ENCODE assay signal across 17 cellular contexts in the genomic region with DNA sequence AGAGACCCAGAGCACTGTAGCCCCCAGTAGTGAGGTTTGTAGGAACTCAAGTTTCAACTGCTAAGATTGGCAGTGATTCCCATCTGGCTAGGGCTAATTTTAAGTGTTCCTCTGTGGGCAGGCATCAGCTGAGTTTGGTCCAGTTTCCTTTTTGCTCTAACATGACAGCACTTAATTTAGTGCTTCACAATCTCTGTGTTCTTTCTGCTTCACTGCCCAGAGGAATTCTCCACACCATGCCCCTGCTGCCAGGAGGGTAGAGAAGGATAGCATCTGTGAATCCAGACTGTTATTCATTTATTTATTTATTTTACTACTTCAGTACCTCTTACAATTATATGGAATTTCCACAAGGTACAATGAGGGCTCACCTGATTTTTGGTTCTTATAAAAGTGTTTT.
DNase-seq lines count a peak whose midpoint lies in the region; ATAC-seq and TF ChIP-seq lines count a peak whose summit lies in the region.
"Had no signal": no experiment of that assay in that cellular context is flagged by ENCODE, and none has a peak within 500 bp of the region (broad histone marks: within the 10 kb centered on the region; RNA-seq: fewer than 3 reads in every experiment).

No MANE protein-coding gene starts in this region.

- H3K9me3 Mint-ChIP-seq in nephron progenitor cell (peaks cover 6% of the 10 kb centered on the region), H9 (peaks cover 2 to 11% of the 10 kb centered on the region in 2 experiments; a peak in 3 of 5 replicates)
- H3K9me3 Mint-ChIP-seq in naive thymus-derived CD4-positive, alpha-beta T cell: peaks cover 0 to 17% (median 4%) of the 10 kb centered on the region in 11 donors

- no peak overlapping the region for H3K18ac ChIP-seq in H9 (ENCODE audit: insufficient read length, low read depth, low read length)

- no peak overlapping the region for H3K4me3 Mint-ChIP-seq in nephron progenitor cell
- no peak overlapping the region for H3K4me3 Mint-ChIP-seq in H9
- H3K4me3 Mint-ChIP-seq in naive thymus-derived CD4-positive, alpha-beta T cell: no peak overlapping the region

- H3K9me3 ChIP-seq in H9 (ENCODE audit: control insufficient read depth, low read depth, low read length): no peaks in the 10 kb centered on the region
- H3K9me3 ChIP-seq in naive thymus-derived CD4-positive, alpha-beta T cell (ENCODE audit: control insufficient read depth in 2 of 3, low read length in 3 of 3): no peaks in the 10 kb centered on the region

- H3K23ac ChIP-seq in H9 (ENCODE audit: insufficient read length, low read depth, low read length): no peak overlapping the region

- no peak for ATAC-seq in HG03025 (IDR thresholded peaks at IDR 0.05; ENCODE audit: low FRiP score, unreplicated experiment)
- no peak for ATAC-seq in naive thymus-derived CD4-positive, alpha-beta T cell
- ATAC-seq: GM12878, PC-3 had no signal

- H4K91ac ChIP-seq in H9 (ENCODE audit: insufficient read length, low read depth, low read length): no peak overlapping the region

- no peak overlapping the region for H3K27ac Mint-ChIP-seq in nephron progenitor cell
- no peak overlapping the region; a peak in 1 of 7 replicates for H3K27ac Mint-ChIP-seq in H9
- H3K27ac Mint-ChIP-seq in naive thymus-derived CD4-positive, alpha-beta T cell: no peak overlapping the region

- H3K4me2 ChIP-seq in H9 (ENCODE audit: insufficient read depth, insufficient read length, low read length): no peak overlapping the region
- H3K4me2 ChIP-seq: KMS-11 had no signal

- no peak overlapping the region for H3T11ph ChIP-seq in H9 (ENCODE audit: low read length)

- no peak overlapping the region for H3K27ac ChIP-seq in H9 (ENCODE audit: insufficient read length, low read depth, low read length)
- H3K27ac ChIP-seq in naive thymus-derived CD4-positive, alpha-beta T cell (ENCODE audit: low read depth, low read length): no peak overlapping the region
- H3K27ac ChIP-seq: BLaER1 treated with 17β-estradiol and CSF1 and Interleukin-3, amounts not matched to agents 10 nM and 100 nM; KMS-11 had no signal

- no peaks in the 10 kb centered on the region for H3K4me1 ChIP-seq in H9 (ENCODE audit: insufficient read depth, low read length)
- H3K4me1 ChIP-seq in naive thymus-derived CD4-positive, alpha-beta T cell (ENCODE audit: control insufficient read depth in 2 of 2, insufficient read depth in 2 of 2, low read length in 2 of 2): no peaks in the 10 kb centered on the region

- no peaks in the 10 kb centered on the region for H3K79me1 ChIP-seq in H9 (ENCODE audit: insufficient read depth, low read depth, low read length, poor library complexity, severe bottlenecking)

- no peak overlapping the region for H3K14ac ChIP-seq in H9 (ENCODE audit: insufficient read depth, low read length)

- H4K20me1 ChIP-seq in H9 (ENCODE audit: control insufficient read depth, insufficient read depth, insufficient read length): no peaks in the 10 kb centered on the region
- H4K20me1 ChIP-seq: BLaER1 treated with 17β-estradiol and CSF1 and Interleukin-3, amounts not matched to agents 10 nM and 100 nM had no signal

- intact Hi-C loops in naive thymus-derived CD4-positive, alpha-beta T cell (cut with micrococcal nuclease): no loop called here

- no peaks in the 10 kb centered on the region for H3K36me3 Mint-ChIP-seq in nephron progenitor cell (ENCODE audit: low read depth)
- no peaks in the 10 kb centered on the region for H3K36me3 Mint-ChIP-seq in H9 (ENCODE audit: insufficient read depth in 1 of 3, low read depth in 3 of 3)
- H3K36me3 Mint-ChIP-seq in naive thymus-derived CD4-positive, alpha-beta T cell: no peaks in the 10 kb centered on the region

- H3K4me1 Mint-ChIP-seq in nephron progenitor cell (peaks cover 7% of the 10 kb centered on the region), H9 (no peaks in the 10 kb centered on the region)
- H3K4me1 Mint-ChIP-seq in naive thymus-derived CD4-positive, alpha-beta T cell: no peaks in the 10 kb centered on the region

- DNase-seq in DMS 273 treated with DMSO at 0.1 percent for 48 hours (lab: John Stamatoyannopoulos, UW): peak; percentile 86
- peak; percentile 18 to 77 for DNase-seq in NCI-H446 (lab: John Stamatoyannopoulos, UW)
- peak; percentile 54 for DNase-seq in cerebellum (ENCODE audit: low spot score)
- DNase-seq in nephron progenitor cell: peak; percentile 7
- no peak for DNase-seq in HUDEP-2 (lab: John Stamatoyannopoulos, UW; ENCODE audit: unreplicated experiment in 76 of 76)
- DNase-seq in H9: no peak
- DNase-seq in naive thymus-derived CD4-positive, alpha-beta T cell: no peak
- DNase-seq: HCEC 1CT, MM.1S, NCI-H1105 treated with DMSO at 0.1 percent for 48 hours, NCI-H1930, NCI-H526, PC-3 had no signal

- H3K23me2 ChIP-seq in H9 (ENCODE audit: insufficient read length, low read depth, low read length, poor library complexity, severe bottlenecking): no peaks in the 10 kb centered on the region

- H2BK5ac ChIP-seq in H9 (ENCODE audit: insufficient read length, low read length): no peak overlapping the region

- CTCF ChIA-PET in naive thymus-derived CD4-positive, alpha-beta T cell (lab: Charles Lee): no interaction called here

- no peak overlapping the region for H2BK15ac ChIP-seq in H9 (ENCODE audit: low read depth, low read length)

- no peaks in the 10 kb centered on the region for H3K36me3 ChIP-seq in naive thymus-derived CD4-positive, alpha-beta T cell (ENCODE audit: control insufficient read depth in 2 of 3, insufficient read depth in 3 of 3, low read length in 3 of 3)
- H3K36me3 ChIP-seq: BLaER1 treated with 17β-estradiol and CSF1 and Interleukin-3, amounts not matched to agents 10 nM and 100 nM had no signal

- H2AK5ac ChIP-seq in H9 (ENCODE audit: insufficient read length, low read length): no peak overlapping the region

- H3K27me3 Mint-ChIP-seq in nephron progenitor cell (ENCODE audit: low read depth, poor library complexity) (no peaks in the 10 kb centered on the region), H9 (ENCODE audit: low read depth) (no peaks in the 10 kb centered on the region; the same call in 1 of the 2 replicates)
- H3K27me3 Mint-ChIP-seq in naive thymus-derived CD4-positive, alpha-beta T cell: no peaks in the 10 kb centered on the region

- no peaks in the 10 kb centered on the region for H3K27me3 ChIP-seq in H9 (ENCODE audit: insufficient read depth, low read length)
- H3K27me3 ChIP-seq in naive thymus-derived CD4-positive, alpha-beta T cell (ENCODE audit: control insufficient read depth in 2 of 2, insufficient read depth in 2 of 2, low read length in 2 of 2): no peaks in the 10 kb centered on the region
- H3K27me3 ChIP-seq: BLaER1 treated with 17β-estradiol and CSF1 and Interleukin-3, amounts not matched to agents 10 nM and 100 nM had no signal

- H2BK12ac ChIP-seq in H9 (ENCODE audit: insufficient read length, low read depth, low read length): no peak overlapping the region

- TF ChIP-seq CTCF in nephron progenitor cell (IDR thresholded peaks at IDR 0.05): no peak
- TF ChIP-seq CTCF in H9 (conservative IDR thresholded peaks at IDR 0.05): no peak

- no peaks in the 10 kb centered on the region for H3K79me2 ChIP-seq in H9 (ENCODE audit: insufficient read depth, low read length)

- POLR2A ChIA-PET in naive thymus-derived CD4-positive, alpha-beta T cell (lab: Charles Lee): no interaction called here

- H4K8ac ChIP-seq in H9 (replicated peaks; ENCODE audit: insufficient read length, low read depth, low read length): no peak overlapping the region

- H3K4ac ChIP-seq in H9 (ENCODE audit: low read depth, low read length): no peak overlapping the region

- no peak overlapping the region for H3K4me3 ChIP-seq in naive thymus-derived CD4-positive, alpha-beta T cell (ENCODE audit: low read length)
- H3K4me3 ChIP-seq: BLaER1 treated with 17β-estradiol and CSF1 and Interleukin-3, amounts not matched to agents 10 nM and 100 nM; GM12878 had no signal

- H3K9ac ChIP-seq in H9 (ENCODE audit: extremely low read depth, insufficient read length, low read length): no peak overlapping the region
- H3K9ac ChIP-seq: BLaER1 treated with 17β-estradiol and CSF1 and Interleukin-3, amounts not matched to agents 10 nM and 100 nM; KMS-11 had no signal

- H4K5ac ChIP-seq in H9 (ENCODE audit: insufficient read length, low read depth, low read length): no peak overlapping the region

- no peak overlapping the region for H2AFZ ChIP-seq in H9 (ENCODE audit: low read length)

- no peak overlapping the region for H2BK120ac ChIP-seq in H9 (ENCODE audit: low read depth, low read length, poor library complexity, severe bottlenecking)

- H3K56ac ChIP-seq in H9 (ENCODE audit: insufficient read length, low read depth, low read length): no peak overlapping the region

- no peak overlapping the region for H2BK20ac ChIP-seq in H9 (ENCODE audit: low read depth, low read length, poor library complexity, severe bottlenecking)

Comparison
In these comparisons a context has a peak if more than half of its experiments do, and no peak if none do; other contexts are left out.
1. DNase-seq: peak in DMS 273 treated with DMSO at 0.1 percent for 48 hours (single experiment), NCI-H446 (2 of 2), cerebellum (single experiment) and nephron progenitor cell (single experiment); none in HUDEP-2 (0 of 76), H9 (single experiment) and naive thymus-derived CD4-positive, alpha-beta T cell (0 of 9).